ENCODE assay signal across 7 cellular contexts in genomic region chr4:183099537-183100297, GRCh38. TPM values are rescaled to one million over a fixed set of nuclear protein-coding genes. Genes with fewer than 3 reads are reported as not detected.
DNase-seq lines count a peak whose midpoint lies in the region; ATAC-seq and TF ChIP-seq lines count a peak whose summit lies in the region.

No MANE protein-coding gene starts in this region.

- no peak for TF ChIP-seq POLR2A in GM18505 (IDR thresholded peaks at IDR 0.05; ENCODE audit: borderline replicate concordance, extremely low read depth, insufficient read depth, insufficient read length)

- H3K36me3 ChIP-seq in rectal smooth muscle tissue (ENCODE audit: control insufficient read depth, insufficient read depth, low read length), result no peaks in the 10 kb centered on the region

- no peaks in the 10 kb centered on the region for H3K27me3 ChIP-seq in right cardiac atrium (ENCODE audit: control insufficient read depth, insufficient read depth)
- peaks cover 16% of the 10 kb centered on the region for H3K27me3 ChIP-seq in rectal smooth muscle tissue (ENCODE audit: control insufficient read depth, insufficient read depth, low read length)

- WGBS in right cardiac atrium, result under 1% methylated on average over 73 of the region's 73 CpGs

- H3K4me1 ChIP-seq in right cardiac atrium (ENCODE audit: control insufficient read depth, insufficient read depth, low read length), result peaks cover 5% of the 10 kb centered on the region
- H3K4me1 ChIP-seq in rectal smooth muscle tissue (ENCODE audit: control insufficient read depth, insufficient read depth, low read length), result peaks cover 2% of the 10 kb centered on the region

- no peaks in the 10 kb centered on the region for H3K9me3 ChIP-seq in right cardiac atrium (ENCODE audit: control insufficient read depth, low read length)

- no peak for DNase-seq in Jurkat, Clone E6-1 (ENCODE audit: low read depth, low spot score)
- DNase-seq in activated naive CD8-positive, alpha-beta T cell treated with anti-CD3 and anti-CD28 coated beads, Interleukin-2, amount 10 ng/mL, durations not matched to agents 7 days and 5 days, result peak; percentile 40
- peak; percentile 31 to 74 (median 71) for DNase-seq in right cardiac atrium
- DNase-seq in cerebellar nuclear complex (lab: John Stamatoyannopoulos, UW), result no peak
- no peak for DNase-seq in NK-92 treated with Interleukin-12 subunit alpha and Interleukin-12 subunit beta, amount 100 ng/mL, for 24 hours (lab: John Stamatoyannopoulos, UW)

- ATAC-seq in GM18505 (IDR thresholded peaks at IDR 0.05; ENCODE audit: unreplicated experiment) (peak; percentile 11), right cardiac atrium (peak in 1 of 2 donors; percentile 0)
- ATAC-seq in activated naive CD8-positive, alpha-beta T cell treated with anti-CD3 and anti-CD28 coated beads, Interleukin-2, amount 10 ng/mL, durations not matched to agents 7 days and 5 days (ENCODE audit: low read depth), result peak; percentile 16

- peak overlapping the region; percentile 53 for H3K9ac ChIP-seq in rectal smooth muscle tissue (ENCODE audit: low read length)

- H3K27me3 Mint-ChIP-seq in activated naive CD8-positive, alpha-beta T cell treated with anti-CD3 and anti-CD28 coated beads, Interleukin-2, amount 10 ng/mL, durations not matched to agents 7 days and 5 days, result peaks cover 61% of the 10 kb centered on the region

- H3K27ac ChIP-seq in right cardiac atrium (ENCODE audit: low read length), result peak overlapping the region; percentile 76
- peak overlapping the region; percentile 66 for H3K27ac ChIP-seq in rectal smooth muscle tissue (ENCODE audit: low read depth, low read length)

- peaks cover 3% of the 10 kb centered on the region for H3K4me1 Mint-ChIP-seq in activated naive CD8-positive, alpha-beta T cell treated with anti-CD3 and anti-CD28 coated beads, Interleukin-2, amount 10 ng/mL, durations not matched to agents 7 days and 5 days

- peak overlapping the region; percentile 27 for H3K4me3 ChIP-seq in Jurkat, Clone E6-1 (ENCODE audit: low read length)
- H3K4me3 ChIP-seq in right cardiac atrium (ENCODE audit: low read length) (peak overlapping the region; percentile 94), rectal smooth muscle tissue (ENCODE audit: low read length) (peak overlapping the region; percentile 64)

- peak overlapping the region; percentile 44 for H3K4me3 Mint-ChIP-seq in activated naive CD8-positive, alpha-beta T cell treated with anti-CD3 and anti-CD28 coated beads, Interleukin-2, amount 10 ng/mL, durations not matched to agents 7 days and 5 days

- intact Hi-C loops in right cardiac atrium (cut with DNase I), result no loop called here

- no peaks in the 10 kb centered on the region for H3K9me3 Mint-ChIP-seq in activated naive CD8-positive, alpha-beta T cell treated with anti-CD3 and anti-CD28 coated beads, Interleukin-2, amount 10 ng/mL, durations not matched to agents 7 days and 5 days

- H3K36me3 Mint-ChIP-seq in activated naive CD8-positive, alpha-beta T cell treated with anti-CD3 and anti-CD28 coated beads, Interleukin-2, amount 10 ng/mL, durations not matched to agents 7 days and 5 days, result no peaks in the 10 kb centered on the region

- H3K27ac Mint-ChIP-seq in activated naive CD8-positive, alpha-beta T cell treated with anti-CD3 and anti-CD28 coated beads, Interleukin-2, amount 10 ng/mL, durations not matched to agents 7 days and 5 days, result no peak overlapping the region

- POLR2A ChIA-PET in activated naive CD8-positive, alpha-beta T cell treated with anti-CD3 and anti-CD28 coated beads, Interleukin-2, amount 10 ng/mL, durations not matched to agents 7 days and 5 days (lab: Charles Lee), result no interaction called here

RNA-seq across cellular contexts. Expression of gene WWC2, which starts 0.7 kb away (rescaled TPM):
- 8.2 TPM for polyA plus RNA-seq in Jurkat, Clone E6-1 (2012; ENCODE audit: insufficient read depth, insufficient read length)
- 1 to 10 TPM in 1 of 2 experiments, under 1 TPM in 1; 0.91 to 1.2 TPM for total RNA-seq in activated naive CD8-positive, alpha-beta T cell treated with anti-CD3 and anti-CD28 coated beads, Interleukin-2, amount 10 ng/mL, durations not matched to agents 7 days and 5 days
- 10 to 100 TPM; 30.6 to 39.2 (median 33.9) TPM for total RNA-seq in right cardiac atrium
- 7.3 TPM for polyA plus RNA-seq in right cardiac atrium

Comparison
In these comparisons a context has a peak if more than half of its experiments do, and no peak if none do; other contexts are left out.
1. DNase-seq: peak in activated naive CD8-positive, alpha-beta T cell treated with anti-CD3 and anti-CD28 coated beads, Interleukin-2, amount 10 ng/mL, durations not matched to agents 7 days and 5 days (single experiment) and right cardiac atrium (3 of 3); none in Jurkat, Clone E6-1 (single experiment), cerebellar nuclear complex (0 of 2) and NK-92 treated with Interleukin-12 subunit alpha and Interleukin-12 subunit beta, amount 100 ng/mL, for 24 hours (single experiment).
2. H3K4me3 ChIP-seq: peak in every context shown above with its lines; median percentile 94 in right cardiac atrium; 64 in rectal smooth muscle tissue; 27 in Jurkat, Clone E6-1.
3. RNA of gene WWC2, which starts 0.7 kb away (total RNA-seq): 30.6 to 39.2 TPM in right cardiac atrium; 0.91 to 1.2 TPM in activated naive CD8-positive, alpha-beta T cell treated with anti-CD3 and anti-CD28 coated beads, Interleukin-2, amount 10 ng/mL, durations not matched to agents 7 days and 5 days; every median in the first group is over 10 times any median in the second.